In genomic region chr1:110963666-110964399, GRCh38 we compare ENCODE assay signal across 8 cellular contexts. TPM values are rescaled to one million over a fixed set of nuclear protein-coding genes. Genes with fewer than 3 reads are reported as not detected.
A peak's percentile ranks its signal among the peaks of the same experiment; 100 is the strongest.
DNase-seq lines count a peak whose midpoint lies in the region; ATAC-seq, FAIRE-seq and TF ChIP-seq lines count a peak whose summit lies in the region.

Gene LRIF1 (minus strand): TSS chr1:110963922. CDS start chr1:110963688, 234 bp downstream.

- H3K4me2 ChIP-seq in HepG2 (ENCODE audit: low read depth, low read length): peak within 1 kb of the TSS; percentile 92

- TF ChIP-seq EP300 in HepG2 (IDR thresholded peaks at IDR 0.05; ENCODE audit: low read depth in 2 of 2, low read length in 2 of 2) (peak; percentile 3 to 7; a peak in 1 of 4 replicates), HepG2 (CRISPR knock-in tag; IDR thresholded peaks at IDR 0.05; ENCODE audit: borderline replicate concordance) (peak; percentile 29; the same call in 1 of the 2 replicates)

- peak within 1 kb of the TSS; percentile 96 for H3K9ac ChIP-seq in HepG2 (ENCODE audit: insufficient read depth, low read depth, low read length)

- peaks cover 33% of the 10 kb centered on the region for H3K4me1 ChIP-seq in HepG2 (ENCODE audit: insufficient read depth, low read length)

- H3K4me3 ChIP-seq in HepG2 (replicated peaks in 1 of 3; ENCODE audit: insufficient read depth in 1 of 3, low read depth in 2 of 3, low read length in 3 of 3): peak within 1 kb of the TSS; percentile 79 to 92 (median 90)

- no peak for TF ChIP-seq RAD21 in HepG2 (CRISPR knock-in tag; IDR thresholded peaks at IDR 0.05)

- intact Hi-C loops in HepG2 (cut with micrococcal nuclease; ENCODE audit: unreplicated experiment): loop anchor here (5.0 kb wide), 1 partner anchor 68 kb away; no protein-coding TSS in a partner anchor

- no TSS peak for BruUV-seq in HepG2 (replicated peaks; lab: Mats Ljungman, UMichigan)

- WGBS in HepG2 (ENCODE audit: low lambda C conversion rate): 1% methylated on average over 27 of the region's 53 CpGs

- no peaks in the 10 kb centered on the region; a peak in 1 of 5 replicates for H3K27me3 ChIP-seq in HepG2 (ENCODE audit: control insufficient read depth in 1 of 2, insufficient read depth in 2 of 2, low read length in 2 of 2)

- POLR2A ChIA-PET in HepG2 (lab: Yijun Ruan, JAX): interaction anchor here (0.6 to 1.4 kb wide), 11 partner anchors 10 to 382 kb away, joined by 3 to 17 read pairs (median 3); partner anchors contain the start of genes CEPT1 and DRAM2

- peak; percentile 98 to 100 for TF ChIP-seq POLR2A in HepG2 (IDR thresholded peaks at IDR 0.05; ENCODE audit: insufficient read depth in 1 of 2, low read depth in 2 of 2, low read length in 2 of 2)

- H3K36me3 ChIP-seq in HepG2 (replicated peaks in 1 of 2; ENCODE audit: control insufficient read depth in 1 of 2, insufficient read depth in 2 of 2, low read length in 2 of 2): no peaks in the 10 kb centered on the region

- ATAC-seq in GM19328 (IDR thresholded peaks at IDR 0.05; ENCODE audit: unreplicated experiment): peak; percentile 96
- ATAC-seq in HG03520 (IDR thresholded peaks at IDR 0.05; ENCODE audit: unreplicated experiment): peak; percentile 95
- peak; percentile 99 for ATAC-seq in HepG2

- peak within 1 kb of the TSS; percentile 97 for H2AFZ ChIP-seq in HepG2 (ENCODE audit: low read length)

- no peaks in the 10 kb centered on the region for H3K9me3 ChIP-seq in HepG2 (ENCODE audit: low read length)

- peak; percentile 96 for FAIRE-seq in HepG2 (lab: Jason Lieb, UNC)

- peaks cover 28% of the 10 kb centered on the region for H4K20me1 ChIP-seq in HepG2 (ENCODE audit: insufficient read depth, low read length)

- in situ Hi-C loops in HepG2 (cut with HindIII; ENCODE audit: extremely low pct_ligation_motif_present, low pct_unique_long_range_greater_than_20kb): no loop called here

- H3K79me2 ChIP-seq in HepG2 (ENCODE audit: insufficient read depth, low read length): peaks cover 45% of the 10 kb centered on the region

- CTCF ChIA-PET in HepG2 (lab: Yijun Ruan, JAX; ENCODE audit: low intra/inter-chr PET ratio, low total read pairs): no interaction called here

- peak within 1 kb of the TSS; percentile 99 for H3K27ac ChIP-seq in HepG2 (ENCODE audit: extremely low read length, insufficient read depth, low read length)

- DNase-seq in C1 segment of cervical spinal cord (lab: John Stamatoyannopoulos, UW) (peak; percentile 70 to 98 (median 92)), NCI-H748 treated with DMSO at 0.1 percent for 48 hours (lab: John Stamatoyannopoulos, UW) (peak; percentile 88), dermis blood vessel endothelial cell (peak; percentile 100), HepG2 (ENCODE audit: low spot score) (peak; percentile 99)
- peak; percentile 100 for DNase-seq in activated CD4-positive, alpha-beta T cell treated with anti-CD3 and anti-CD28 coated beads, Interleukin-2, amount 50 U/mL, for 4 hours
- peak; percentile 100 for DNase-seq in stimulated activated CD4-positive, alpha-beta T cell treated with anti-CD3 and anti-CD28 coated beads, Interleukin-4, amount 100 ng/mL, for 1 hour

- peak; percentile 47 for TF ChIP-seq CTCF in HepG2 (CRISPR knock-in tag; IDR thresholded peaks at IDR 0.05)

TF ChIP-seq in HepG2, 621 proteins besides CTCF, POLR2A, EP300 and RAD21 (continues in another document):
- peak; percentile 98 for TF ChIP-seq ZMYM4 (CRISPR knock-in tag; IDR thresholded peaks at IDR 0.05)
- peak; percentile 85 for TF ChIP-seq PHF20 (CRISPR knock-in tag; IDR thresholded peaks at IDR 0.05)
- no peak for TF ChIP-seq ZNF678 (CRISPR knock-in tag; IDR thresholded peaks at IDR 0.05)
- peak; percentile 74 for TF ChIP-seq SAP130 (CRISPR knock-in tag; IDR thresholded peaks at IDR 0.05; ENCODE audit: low read depth)
- TF ChIP-seq MAFK (conservative IDR thresholded peaks at IDR 0.05 in 1 of 2, IDR thresholded peaks at IDR 0.05 in 1 of 2; ENCODE audit: low read length in 2 of 2): no peak
- no peak for TF ChIP-seq NONO (IDR thresholded peaks at IDR 0.05)
- peak; percentile 66 for TF ChIP-seq NONO (CRISPR knock-in tag; conservative IDR thresholded peaks at IDR 0.05)
- TF ChIP-seq TFDP2 (CRISPR knock-in tag; IDR thresholded peaks at IDR 0.05): peak; percentile 43
- TF ChIP-seq RXRA (CRISPR knock-in tag; IDR thresholded peaks at IDR 0.05): peak; percentile 60
- TF ChIP-seq KLF13 (CRISPR knock-in tag; IDR thresholded peaks at IDR 0.05): no peak
- TF ChIP-seq TARDBP (CRISPR knock-in tag; IDR thresholded peaks at IDR 0.05): 0 out of 2 replicates have a peak, but pooled peaks have one; percentile 12
- TF ChIP-seq ZNF17 (CRISPR knock-in tag; IDR thresholded peaks at IDR 0.05): 0 out of 2 replicates have a peak, but pooled peaks have one; percentile 55
- TF ChIP-seq CBX2 (IDR thresholded peaks at IDR 0.05; ENCODE audit: low read depth, low read length): no peak
- no peak for TF ChIP-seq CBX2 (CRISPR knock-in tag; IDR thresholded peaks at IDR 0.05; ENCODE audit: low read depth)
- no peak for TF ChIP-seq TFDP1 (CRISPR knock-in tag; IDR thresholded peaks at IDR 0.05; ENCODE audit: borderline replicate concordance)
- 0 out of 2 replicates have a peak, but pooled peaks have one; percentile 10 for TF ChIP-seq GATAD2A (CRISPR knock-in tag; IDR thresholded peaks at IDR 0.05)
- no peak for TF ChIP-seq ZNF362 (CRISPR knock-in tag; IDR thresholded peaks at IDR 0.05; ENCODE audit: borderline replicate concordance)
- peak; percentile 37; the same call in 1 of the 2 replicates for TF ChIP-seq KDM3A (CRISPR knock-in tag; IDR thresholded peaks at IDR 0.05; ENCODE audit: low read depth)
- TF ChIP-seq SMYD3 (CRISPR knock-in tag; IDR thresholded peaks at IDR 0.05): no peak
- no peak for TF ChIP-seq ARNT2 (CRISPR knock-in tag; IDR thresholded peaks at IDR 0.05; ENCODE audit: low read depth)
- TF ChIP-seq ATF3 (CRISPR knock-in tag; IDR thresholded peaks at IDR 0.05): peak; percentile 8; the same call in 1 of the 2 replicates
- TF ChIP-seq NCOA5 (CRISPR knock-in tag; IDR thresholded peaks at IDR 0.05): no peak

RNA-seq across cellular contexts. Expression of gene LRIF1, which starts in this region (rescaled TPM):
- total RNA-seq in dermis blood vessel endothelial cell: 9.5 and 13.8 TPM in 2 replicates
- 42.4 and 67.4 TPM in 2 replicates for total RNA-seq in HepG2 (2016; rRNA removed; fragmentation: Illumina TruSeq; extraction: Trizol)
- 10.9 and 14.5 TPM in 2 replicates for total RNA-seq in HepG2 (2016; cell fraction: cytosol; rRNA removed; fragmentation: Illumina TruSeq; extraction: Trizol; ENCODE audit: low read depth)
- 39.9 and 62.9 TPM in 2 replicates for total RNA-seq in HepG2 (2016; cell fraction: insoluble cytoplasmic fraction; rRNA removed; fragmentation: Illumina TruSeq; extraction: Trizol)
- 33.5 and 39.6 TPM in 2 replicates for total RNA-seq in HepG2 (2016; cell fraction: membrane; rRNA removed; fragmentation: Illumina TruSeq; extraction: Trizol)
- 24.7 and 29.5 TPM in 2 replicates for total RNA-seq in HepG2 (2016; cell fraction: nucleus; rRNA removed; fragmentation: Illumina TruSeq; extraction: Trizol)
- polyA plus RNA-seq in HepG2 (2011; rRNA removed): 18.4 and 18.6 TPM in 2 replicates
- polyA plus RNA-seq in HepG2 (2011; cell fraction: cytosol; rRNA removed): 7.8 and 13.3 TPM in 2 replicates
- polyA plus RNA-seq in HepG2 (2011; cell fraction: nucleus; rRNA removed): 6.1 and 9.1 TPM in 2 replicates
- 26.0 and 32.4 TPM in 2 replicates for polyA plus RNA-seq in HepG2 (2012)
- polyA plus RNA-seq in HepG2 (2016; cell fraction: cytosol; fragmentation: Illumina TruSeq; extraction: Trizol; ENCODE audit: low read depth): 9.4 and 15.1 TPM in 2 replicates
- 71.6 and 83.0 TPM in 2 replicates for polyA plus RNA-seq in HepG2 (2016; cell fraction: insoluble cytoplasmic fraction; fragmentation: Illumina TruSeq; extraction: Trizol; ENCODE audit: low read depth)
- polyA plus RNA-seq in HepG2 (2016; cell fraction: membrane; fragmentation: Illumina TruSeq; extraction: Trizol; ENCODE audit: low read depth): 24.4 and 35.0 TPM in 2 replicates
- 36.7 and 37.0 TPM in 2 replicates for polyA plus RNA-seq in HepG2 (2016; cell fraction: nucleus; fragmentation: Illumina TruSeq; extraction: Trizol; ENCODE audit: insufficient read depth, low read depth)
- 13.7 and 19.4 TPM in 2 replicates for polyA minus RNA-seq in HepG2 (2011; rRNA and poly(A)+ RNA removed; ENCODE audit: low replicate concordance)
- 20.8 and 25.4 TPM in 2 replicates for polyA minus RNA-seq in HepG2 (2011; cell fraction: cytosol; rRNA and poly(A)+ RNA removed)
- polyA minus RNA-seq in HepG2 (2011; cell fraction: nucleus; rRNA and poly(A)+ RNA removed): 32.8 and 48.9 TPM in 2 replicates

Comparison
In these comparisons a context has a peak if more than half of its experiments do, and no peak if none do; other contexts are left out.
1. Peak in every context shown above with its lines: DNase-seq, ATAC-seq, H3K4me3 ChIP-seq and H3K27ac ChIP-seq.